10 cellular contexts compared by ENCODE assay signal in the genomic region with DNA sequence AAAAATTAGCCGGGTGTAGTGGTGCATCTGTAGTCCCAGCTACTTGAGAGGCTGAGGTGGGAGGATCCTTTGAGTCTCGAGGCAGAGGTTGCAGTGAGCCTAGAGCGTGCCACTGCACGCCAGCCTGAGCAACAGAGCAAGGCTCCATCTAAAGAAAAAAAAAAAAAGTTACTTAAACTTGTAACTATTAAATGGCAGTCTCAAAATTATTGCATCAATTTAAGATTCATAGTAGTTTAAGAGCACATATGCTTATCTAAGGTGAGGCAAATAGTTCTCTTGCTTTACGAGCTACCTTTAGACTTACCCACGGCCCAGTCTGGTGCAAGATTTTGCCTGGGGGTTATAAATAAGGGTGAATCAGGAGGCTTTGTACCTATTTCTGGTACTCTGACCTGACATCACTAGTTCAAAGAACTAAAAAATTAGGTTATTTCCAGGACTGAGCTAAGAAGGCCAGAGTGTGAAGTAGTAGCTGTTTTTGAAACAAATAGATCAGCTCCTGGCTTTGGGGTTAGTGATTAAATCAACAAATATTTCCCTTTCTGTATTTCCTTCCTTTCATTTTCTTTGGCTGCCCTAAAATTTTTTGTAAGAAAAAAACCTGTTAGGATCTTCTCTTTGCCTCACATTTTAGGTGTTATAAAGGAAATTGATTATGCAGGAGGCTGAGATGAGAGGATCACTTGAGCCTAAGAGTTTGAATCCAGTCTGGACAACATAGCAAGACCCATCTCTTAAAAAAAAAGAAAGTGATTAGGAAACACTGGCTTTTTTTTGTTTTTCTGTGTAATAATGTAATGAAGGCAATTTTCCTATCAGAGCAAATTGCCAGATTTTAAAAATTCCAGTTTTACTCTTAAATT. TPM values are rescaled to one million over a fixed set of nuclear protein-coding genes. Genes with fewer than 3 reads are reported as not detected.
DNase-seq lines count a peak whose midpoint lies in the region; ATAC-seq, FAIRE-seq and TF ChIP-seq lines count a peak whose summit lies in the region.
"Had no signal": no experiment of that assay in that cellular context is flagged by ENCODE, and none has a peak within 500 bp of the region (broad histone marks: within the 10 kb centered on the region; RNA-seq: fewer than 3 reads in every experiment).

No MANE protein-coding gene starts in this region.

- no peak overlapping the region for H2AK5ac ChIP-seq in trophoblast cell (ENCODE audit: low read length)

- H4K12ac ChIP-seq in trophoblast cell (ENCODE audit: low read depth, low read length), result no peak overlapping the region

- no peak overlapping the region for H3K27ac ChIP-seq in trophoblast cell (ENCODE audit: low read depth, low read length)

- H4K91ac ChIP-seq in trophoblast cell (ENCODE audit: low read depth, low read length), result no peak overlapping the region

- no peak overlapping the region for H3K4ac ChIP-seq in trophoblast cell (ENCODE audit: low read depth, low read length)

- no peak for TF ChIP-seq CTCF in GM13977 (IDR thresholded peaks at IDR 0.05; ENCODE audit: extremely low read depth, insufficient read depth, missing control alignments)
- TF ChIP-seq CTCF in bronchial epithelial cell (IDR thresholded peaks at IDR 0.05; ENCODE audit: insufficient read depth, low read length, severe bottlenecking), result no peak
- TF ChIP-seq CTCF in progenitor cell of endocrine pancreas (IDR thresholded peaks at IDR 0.05; ENCODE audit: unreplicated experiment), result no peak

- FAIRE-seq in bronchial epithelial cell (lab: Jason Lieb, UNC), result no peak
- FAIRE-seq: TTC549 had no signal

- peaks cover 20% of the 10 kb centered on the region for H3K79me2 ChIP-seq in trophoblast cell (ENCODE audit: control insufficient read depth, insufficient read depth, low read length, poor library complexity)

- in situ Hi-C loops in GM13977 (cut with MboI; ENCODE audit: low pct_unique_long_range_greater_than_20kb, low sequenced_read_pairs, unreplicated experiment), result no loop called here

- H3K4me3 ChIP-seq in bronchial epithelial cell (ENCODE audit: low read depth, low read length), result no peak overlapping the region
- no peak overlapping the region for H3K4me3 ChIP-seq in trophoblast cell (ENCODE audit: low read depth, low read length)
- no peak overlapping the region for H3K4me3 ChIP-seq in H7 (ENCODE audit: insufficient read depth, low read depth, low read length)

- no peaks in the 10 kb centered on the region for H3K9me3 ChIP-seq in trophoblast cell (ENCODE audit: insufficient read depth, low read depth, low read length)

- no peak overlapping the region for H2BK120ac ChIP-seq in trophoblast cell (ENCODE audit: insufficient read depth, low read length, poor library complexity)

- no peak overlapping the region for H2AFZ ChIP-seq in trophoblast cell (ENCODE audit: insufficient read depth, low read length, poor library complexity)

- DNase-seq in GM13977 (ENCODE audit: low spot score) (peak; percentile 55), NCI-H226 (peak; percentile 38), bronchial epithelial cell (ENCODE audit: low read depth) (peak; percentile 83), trophoblast cell (peak; percentile 64 to 67), progenitor cell of endocrine pancreas (ENCODE audit: low spot score, unreplicated experiment) (no peak), H7 (no peak), left cardiac atrium (no peak)
- DNase-seq in effector CD8-positive, alpha-beta T cell (lab: John Stamatoyannopoulos, UW), result no peak
- DNase-seq: stimulated activated CD4-positive, alpha-beta T cell treated with anti-CD3 and anti-CD28 coated beads, Interleukin-2, amount 100 ng/mL, for 24 hours had no signal

- H3K36me3 Mint-ChIP-seq in progenitor cell of endocrine pancreas (ENCODE audit: insufficient read depth), result peaks cover 10% of the 10 kb centered on the region

- no peaks in the 10 kb centered on the region for H3K27me3 Mint-ChIP-seq in progenitor cell of endocrine pancreas

- H3K27me3 ChIP-seq in bronchial epithelial cell (ENCODE audit: control insufficient read depth, insufficient read depth, low read length), result no peaks in the 10 kb centered on the region
- H3K27me3 ChIP-seq in trophoblast cell (ENCODE audit: insufficient read depth, low read length), result no peaks in the 10 kb centered on the region
- H3K27me3 ChIP-seq in H7 (ENCODE audit: control insufficient read depth, insufficient read depth, low read length), result no peaks in the 10 kb centered on the region

- H4K8ac ChIP-seq in trophoblast cell (ENCODE audit: low read depth, low read length), result no peak overlapping the region

- H3K18ac ChIP-seq in trophoblast cell (ENCODE audit: low read length), result no peak overlapping the region

- H3K27ac Mint-ChIP-seq in progenitor cell of endocrine pancreas, result no peak overlapping the region

- no peak overlapping the region for H3K23ac ChIP-seq in trophoblast cell (ENCODE audit: low read length)

- H3K79me1 ChIP-seq in trophoblast cell (ENCODE audit: low read length), result peaks cover 13% of the 10 kb centered on the region

- H3K14ac ChIP-seq in trophoblast cell (ENCODE audit: low read length), result no peak overlapping the region

- H3K9me3 Mint-ChIP-seq in progenitor cell of endocrine pancreas (ENCODE audit: low read depth), result no peaks in the 10 kb centered on the region

- H3K4me1 Mint-ChIP-seq in progenitor cell of endocrine pancreas (ENCODE audit: low read depth), result peaks cover 18% of the 10 kb centered on the region

- intact Hi-C loops in left cardiac atrium (cut with DNase I), result no loop called here

- peaks cover 1% of the 10 kb centered on the region for H3K36me3 ChIP-seq in bronchial epithelial cell (ENCODE audit: control insufficient read depth, insufficient read depth, low read length)
- H3K36me3 ChIP-seq in trophoblast cell (ENCODE audit: control insufficient read depth in 1 of 2, insufficient read depth in 2 of 2, low read length in 2 of 2), result peaks cover 4 to 8% of the 10 kb centered on the region in 2 experiments
- peaks cover 9% of the 10 kb centered on the region for H3K36me3 ChIP-seq in H7 (replicated peaks; ENCODE audit: control insufficient read depth, insufficient read depth, low read length)

- H3K4me2 ChIP-seq in trophoblast cell (ENCODE audit: low read length), result no peak overlapping the region

- no CpG with 5 or more reads among the region's 6 CpGs for WGBS in trophoblast cell (ENCODE audit: extremely low coverage, insufficient coverage, insufficient read length)

- H3K4me1 ChIP-seq in trophoblast cell (ENCODE audit: control insufficient read depth in 1 of 2, insufficient read depth in 2 of 2, low read length in 2 of 2), result peaks cover 3 to 9% of the 10 kb centered on the region in 2 experiments

- no peak overlapping the region for H3K4me3 Mint-ChIP-seq in progenitor cell of endocrine pancreas (ENCODE audit: low read depth)

- no peak overlapping the region for H3K9ac ChIP-seq in trophoblast cell (ENCODE audit: low read length)

- H2BK12ac ChIP-seq in trophoblast cell (ENCODE audit: low read length), result no peak overlapping the region

- no peak overlapping the region for H2BK5ac ChIP-seq in trophoblast cell (ENCODE audit: low read depth, low read length, poor library complexity)

- no peak for ATAC-seq in left cardiac atrium

RNA-seq across cellular contexts. Expression of gene MGAT2, which starts 3.6 kb away (rescaled TPM):
- total RNA-seq in bronchial epithelial cell (32.5 and 45.0 TPM in 2 replicates), progenitor cell of endocrine pancreas (21.4 and 24.7 TPM in 2 replicates), left cardiac atrium (10 to 100 TPM; 16.6 to 24.7 TPM)
- polyA plus RNA-seq in trophoblast cell (2013), result 18.0 and 18.4 TPM in 2 replicates
- 29.4 and 35.9 TPM in 2 replicates for total RNA-seq in H7 (2014; rRNA removed; shearing (Covaris generic))

RNA-seq across cellular contexts. Expression of gene RPL36AL, which starts 3.7 kb away (rescaled TPM):
- total RNA-seq in bronchial epithelial cell (337 and 345 TPM in 2 replicates), progenitor cell of endocrine pancreas (149 and 157 TPM in 2 replicates), left cardiac atrium (100 to 1,000 TPM; 131 to 149 TPM)
- polyA plus RNA-seq in trophoblast cell (2013), result 509 and 527 TPM in 2 replicates
- 145 and 167 TPM in 2 replicates for total RNA-seq in H7 (2014; rRNA removed; shearing (Covaris generic))

RNA-seq across cellular contexts. Expression of gene DNAAF2, which starts 10.9 kb away (rescaled TPM):
- total RNA-seq in bronchial epithelial cell, result 8.3 and 10.8 TPM in 2 replicates
- polyA plus RNA-seq in trophoblast cell (2013), result 6.2 and 6.3 TPM in 2 replicates
- total RNA-seq in progenitor cell of endocrine pancreas, result 18.9 and 20.5 TPM in 2 replicates
- 28.2 and 28.9 TPM in 2 replicates for total RNA-seq in H7 (2014; rRNA removed; shearing (Covaris generic))
- 1 to 10 TPM; 4.9 to 7.0 TPM for total RNA-seq in left cardiac atrium

RNA-seq across cellular contexts. Expression of gene LRR1, which starts 25.4 kb away (rescaled TPM):
- total RNA-seq in bronchial epithelial cell, result 7.1 and 12.3 TPM in 2 replicates
- polyA plus RNA-seq in trophoblast cell (2013), result 12.6 and 13.5 TPM in 2 replicates
- 15.6 and 16.4 TPM in 2 replicates for total RNA-seq in progenitor cell of endocrine pancreas
- total RNA-seq in H7 (2014; rRNA removed; shearing (Covaris generic)), result 40.2 and 47.9 TPM in 2 replicates
- total RNA-seq in left cardiac atrium, result 1 to 10 TPM; 6.2 to 7.4 TPM

RNA-seq across cellular contexts. Expression of gene RPS29, which starts 38.0 kb away (rescaled TPM):
- 1,155 and 1,758 TPM in 2 replicates for total RNA-seq in bronchial epithelial cell
- polyA plus RNA-seq in trophoblast cell (2013), result 13,391 and 13,743 TPM in 2 replicates
- total RNA-seq in progenitor cell of endocrine pancreas, result 1,117 and 1,256 TPM in 2 replicates
- 4,430 and 8,199 TPM in 2 replicates for total RNA-seq in H7 (2014; rRNA removed; shearing (Covaris generic))
- total RNA-seq in left cardiac atrium, result 1,000 to 10,000 TPM in 1 of 2 donors, 100 to 1,000 TPM in 1; 895 to 1,080 TPM

Comparison
In these comparisons a context has a peak if more than half of its experiments do, and no peak if none do; other contexts are left out.
1. DNase-seq: peak in GM13977 (single experiment), NCI-H226 (single experiment), bronchial epithelial cell (single experiment) and trophoblast cell (2 of 2); none in progenitor cell of endocrine pancreas (single experiment), H7 (single experiment), effector CD8-positive, alpha-beta T cell (single experiment) and left cardiac atrium (single experiment).